Comparison of ENCODE assay signal across 9 cellular contexts in genomic region chrX:102651968-102652744, GRCh38. TPM values are rescaled to one million over a fixed set of nuclear protein-coding genes. Genes with fewer than 3 reads are reported as not detected.
DNase-seq lines count a peak whose midpoint lies in the region; ATAC-seq and TF ChIP-seq lines count a peak whose summit lies in the region.
"Had no signal": no experiment of that assay in that cellular context is flagged by ENCODE, and none has a peak within 500 bp of the region (broad histone marks: within the 10 kb centered on the region; RNA-seq: fewer than 3 reads in every experiment).

No MANE protein-coding gene starts in this region.

- H3K4me3 ChIP-seq in neutrophil (ENCODE audit: low read depth in 1 of 2, low read length in 1 of 2) (peak overlapping the region; percentile 57 to 63), vagina (peak overlapping the region; percentile 60 to 66), Karpas-422 (ENCODE audit: low read length) (no peak overlapping the region)
- H3K4me3 ChIP-seq: BLaER1 had no signal

- no peak overlapping the region for H2AFZ ChIP-seq in Karpas-422 (ENCODE audit: low read length)

- H3K9ac ChIP-seq in Karpas-422 (ENCODE audit: low read length), result no peak overlapping the region
- H3K9ac ChIP-seq: BLaER1 had no signal

- H3K36me3 ChIP-seq in neutrophil, result no peaks in the 10 kb centered on the region
- no peaks in the 10 kb centered on the region for H3K36me3 ChIP-seq in vagina
- H3K36me3 ChIP-seq in Karpas-422 (ENCODE audit: insufficient read depth, low read length), result no peaks in the 10 kb centered on the region

- H3K79me2 ChIP-seq in Karpas-422 (ENCODE audit: low read length), result no peaks in the 10 kb centered on the region

- H3K4me2 ChIP-seq in Karpas-422 (ENCODE audit: low read depth, low read length, poor library complexity, severe bottlenecking), result no peak overlapping the region
- H3K4me2 ChIP-seq: BLaER1 had no signal

- no peaks in the 10 kb centered on the region for H3K27me3 ChIP-seq in foreskin keratinocyte
- peaks cover 20% of the 10 kb centered on the region for H3K27me3 ChIP-seq in neutrophil
- no peaks in the 10 kb centered on the region for H3K27me3 ChIP-seq in vagina
- no peaks in the 10 kb centered on the region for H3K27me3 ChIP-seq in Karpas-422 (ENCODE audit: low read length)
- H3K27me3 ChIP-seq: BLaER1 had no signal

- H3K9me2 ChIP-seq in Karpas-422 (replicated peaks; ENCODE audit: insufficient read depth, low read length), result no peaks in the 10 kb centered on the region

- no peaks in the 10 kb centered on the region for H4K20me1 ChIP-seq in Karpas-422 (ENCODE audit: insufficient read depth, low read depth, low read length)
- H4K20me1 ChIP-seq: BLaER1 had no signal

- TF ChIP-seq CTCF in foreskin keratinocyte (conservative IDR thresholded peaks at IDR 0.05), result peak; percentile 69
- peak; percentile 30 for TF ChIP-seq CTCF in neutrophil (IDR thresholded peaks at IDR 0.05)
- TF ChIP-seq CTCF in vagina (IDR thresholded peaks at IDR 0.05), result peak in 1 of 3 experiments; percentile 48

- no peaks in the 10 kb centered on the region for H3K9me3 ChIP-seq in neutrophil
- H3K9me3 ChIP-seq in vagina, result no peaks in the 10 kb centered on the region
- H3K9me3 ChIP-seq in Karpas-422 (ENCODE audit: low read length), result no peaks in the 10 kb centered on the region

- ATAC-seq in foreskin keratinocyte, result peak; percentile 88

- TF ChIP-seq POLR2A in vagina (IDR thresholded peaks at IDR 0.05), result no peak

- intact Hi-C loops in vagina (cut with DNase I), result no loop called here

- DNase-seq in NCI-H2029 (lab: John Stamatoyannopoulos, UW), result peak; percentile 31
- DNase-seq in NCI-H2029 treated with DMSO at 0.1 percent for 48 hours (lab: John Stamatoyannopoulos, UW), result no peak
- peak; percentile 63 for DNase-seq in NCI-H1436 (lab: John Stamatoyannopoulos, UW)
- peak; percentile 44 for DNase-seq in activated effector memory CD4-positive, alpha-beta T cell treated with Interleukin-2 at 50 U/mL for 16 hours
- peak in 1 of 2 donors; percentile 23 for DNase-seq in foreskin keratinocyte
- no peak for DNase-seq in vagina (ENCODE audit: extremely low spot score in 2 of 2)
- DNase-seq in Karpas-422, result no peak

- no peak overlapping the region for H3K27ac ChIP-seq in foreskin keratinocyte
- H3K27ac ChIP-seq in neutrophil, result no peak overlapping the region
- H3K27ac ChIP-seq in vagina, result peak overlapping the region; percentile 76
- no peak overlapping the region for H3K27ac ChIP-seq in Karpas-422 (ENCODE audit: low read length)
- H3K27ac ChIP-seq: BLaER1 had no signal

- H3K4me1 ChIP-seq in foreskin keratinocyte (no peaks in the 10 kb centered on the region), neutrophil (ENCODE audit: control insufficient read depth in 1 of 2, insufficient read depth in 1 of 2, low read depth in 1 of 2, low read length in 1 of 2) (no peaks in the 10 kb centered on the region), vagina (peaks cover 9% of the 10 kb centered on the region), Karpas-422 (ENCODE audit: low read length) (no peaks in the 10 kb centered on the region)
- H3K4me1 ChIP-seq: BLaER1 had no signal

RNA-seq across cellular contexts. Expression of gene GPRASP1, which starts 0.9 kb away (rescaled TPM):
- total RNA-seq in foreskin keratinocyte (0.46 and 0.51 TPM in 2 replicates), vagina (12.8 TPM)
- 0.10 and 0.12 TPM in 2 replicates for polyA plus RNA-seq in foreskin keratinocyte
- 2.4 and 2.7 TPM in 2 replicates for total RNA-seq in Karpas-422 (2014; rRNA removed; shearing (Covaris generic); ENCODE audit: low replicate concordance)

RNA-seq across cellular contexts. Expression of gene ARMCX5, which starts 52.8 kb away (rescaled TPM):
- total RNA-seq in foreskin keratinocyte (7.7 and 11.1 TPM in 2 replicates), vagina (9.6 TPM)
- 3.4 and 3.6 TPM in 2 replicates for polyA plus RNA-seq in foreskin keratinocyte
- 13.5 and 16.2 TPM in 2 replicates for total RNA-seq in Karpas-422 (2014; rRNA removed; shearing (Covaris generic); ENCODE audit: low replicate concordance)

Comparison
In these comparisons a context has a peak if more than half of its experiments do, and no peak if none do; other contexts are left out.
1. DNase-seq: peak in NCI-H2029 (single experiment), NCI-H1436 (single experiment) and activated effector memory CD4-positive, alpha-beta T cell treated with Interleukin-2 at 50 U/mL for 16 hours (single experiment); none in NCI-H2029 treated with DMSO at 0.1 percent for 48 hours (single experiment), vagina (0 of 2) and Karpas-422 (single experiment).